ENCODE assay signal across 1 cellular context in the genomic region with DNA sequence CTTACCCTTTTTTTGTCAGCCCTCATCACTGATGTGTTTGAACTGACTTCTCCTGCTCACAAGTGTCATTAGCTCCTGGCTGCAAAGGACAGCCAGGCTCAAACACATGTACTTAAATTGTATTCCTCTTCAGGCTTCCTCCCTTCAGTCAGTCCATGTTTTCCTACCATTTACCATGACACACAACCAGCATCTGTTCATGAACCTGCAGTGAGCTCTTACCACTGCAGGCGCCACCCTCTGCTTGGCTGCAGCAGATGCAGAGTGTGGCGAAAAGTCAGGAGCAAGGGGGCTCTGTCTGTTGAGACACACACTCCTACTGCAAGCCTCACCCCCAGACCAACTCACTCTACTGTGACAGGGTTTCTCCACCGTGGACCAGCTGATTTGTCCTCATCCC.
TF ChIP-seq lines count a peak whose summit lies in the region.

No MANE protein-coding gene starts in this region.

TF ChIP-seq in GM23338, 12 proteins besides CTCF, POLR2A, EP300 and RAD21 (continued from another document):
- TF ChIP-seq, protein P1, sequence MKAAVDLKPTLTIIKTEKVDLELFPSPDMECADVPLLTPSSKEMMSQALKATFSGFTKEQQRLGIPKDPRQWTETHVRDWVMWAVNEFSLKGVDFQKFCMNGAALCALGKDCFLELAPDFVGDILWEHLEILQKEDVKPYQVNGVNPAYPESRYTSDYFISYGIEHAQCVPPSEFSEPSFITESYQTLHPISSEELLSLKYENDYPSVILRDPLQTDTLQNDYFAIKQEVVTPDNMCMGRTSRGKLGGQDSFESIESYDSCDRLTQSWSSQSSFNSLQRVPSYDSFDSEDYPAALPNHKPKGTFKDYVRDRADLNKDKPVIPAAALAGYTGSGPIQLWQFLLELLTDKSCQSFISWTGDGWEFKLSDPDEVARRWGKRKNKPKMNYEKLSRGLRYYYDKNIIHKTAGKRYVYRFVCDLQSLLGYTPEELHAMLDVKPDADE (IDR thresholded peaks at IDR 0.05): no peak
